ENCODE assay signal across 13 cellular contexts in genomic region chr1:32114420-32114819, GRCh38. TPM values are rescaled to one million over a fixed set of nuclear protein-coding genes. Genes with fewer than 3 reads are reported as not detected.
A peak's percentile ranks its signal among the peaks of the same experiment; 100 is the strongest.
DNase-seq lines count a peak whose midpoint lies in the region; ATAC-seq and TF ChIP-seq lines count a peak whose summit lies in the region.
"Had no signal": no experiment of that assay in that cellular context is flagged by ENCODE, and none has a peak within 500 bp of the region (broad histone marks: within the 10 kb centered on the region; RNA-seq: fewer than 3 reads in every experiment).

No MANE protein-coding gene starts in this region.

- no peaks in the 10 kb centered on the region; the same call in 1 of the 2 replicates for H4K20me1 ChIP-seq in HCT116 (ENCODE audit: insufficient read depth)

- H3K27me3 ChIP-seq in CD4-positive, alpha-beta T cell (ENCODE audit: control insufficient read depth, insufficient read depth, low read length), result no peaks in the 10 kb centered on the region
- H3K27me3 ChIP-seq in HCT116 (ENCODE audit: insufficient read depth, low read length), result no peaks in the 10 kb centered on the region
- H3K27me3 ChIP-seq: BLaER1 treated with 17β-estradiol and CSF1 and Interleukin-3, amounts not matched to agents 10 nM and 100 nM had no signal

- no peak overlapping the region for H3K9ac ChIP-seq in HCT116 (ENCODE audit: low read length)
- H3K9ac ChIP-seq: BLaER1 treated with 17β-estradiol and CSF1 and Interleukin-3, amounts not matched to agents 10 nM and 100 nM had no signal

- CTCF ChIA-PET in CD4-positive, alpha-beta T cell (lab: Charles Lee), result no interaction called here
- CTCF ChIA-PET in HCT116 (lab: Charles Lee), result no interaction called here

- H3K9me2 ChIP-seq in HCT116 (ENCODE audit: insufficient read depth), result no peaks in the 10 kb centered on the region

- POLR2A ChIA-PET in CD4-positive, alpha-beta T cell (lab: Charles Lee), result interaction anchor here (0.6 to 0.7 kb wide), 2 partner anchors 20 to 26 kb away, joined by 3 read pairs; no protein-coding TSS in a partner anchor
- POLR2A ChIA-PET in HCT116 (lab: Charles Lee), result no interaction called here
- POLR2A ChIA-PET in naive thymus-derived CD8-positive, alpha-beta T cell (lab: Charles Lee), result interaction anchor here (0.6 to 0.7 kb wide), 3 partner anchors 54 to 966 kb away, joined by 3 read pairs; no protein-coding TSS in a partner anchor

- no peak for DNase-seq in CD4-positive, alpha-beta T cell
- DNase-seq in HCT116 (ENCODE audit: low read depth, low spot score), result no peak
- no peak for DNase-seq in activated T-helper 2 cell treated with anti-CD3 and anti-CD28 coated beads, Interferon-gamma antibody, Interleukin-2, Interleukin-4, amounts not matched to agents 10 μg/mL and 5 μg/mL and 100 μg/mL, durations not matched to agents 14 hours and 24 hours and 36 hours (ENCODE audit: low spot score)
- DNase-seq in naive thymus-derived CD8-positive, alpha-beta T cell, result no peak
- no peak for DNase-seq in activated CD8-positive, alpha-beta memory T cell treated with anti-CD3 and anti-CD28 coated beads for 24 hours
- DNase-seq: DMS153, DMS79, GDM1, GOT3, H7 had no signal

- 0 out of 4 replicates have a peak, but pooled peaks cover 0 to 2% of the 10 kb centered on the region in 2 experiments for H3K36me3 ChIP-seq in HCT116 (ENCODE audit: control insufficient read depth in 1 of 2, insufficient read depth in 2 of 2, low read length in 2 of 2)

- H3K27ac Mint-ChIP-seq in CD4-positive, alpha-beta T cell, result no peak overlapping the region
- H3K27ac Mint-ChIP-seq in activated T-helper 2 cell treated with anti-CD3 and anti-CD28 coated beads, Interferon-gamma antibody, Interleukin-2, Interleukin-4, amounts not matched to agents 10 μg/mL and 5 μg/mL and 100 μg/mL, durations not matched to agents 14 hours and 24 hours and 36 hours, result peak overlapping the region; percentile 42
- H3K27ac Mint-ChIP-seq in naive thymus-derived CD8-positive, alpha-beta T cell, result peak overlapping the region in 8 of 10 donors; percentile 28 to 87 (median 48)

- no peak for ATAC-seq in CD4-positive, alpha-beta T cell (ENCODE audit: poor library complexity)
- no peak for ATAC-seq in HCT116
- no peak for ATAC-seq in naive thymus-derived CD8-positive, alpha-beta T cell
- ATAC-seq in HG02642 (IDR thresholded peaks at IDR 0.05; ENCODE audit: poor library complexity, unreplicated experiment), result no peak

- H3K4me1 Mint-ChIP-seq in CD4-positive, alpha-beta T cell (ENCODE audit: low read depth), result peaks cover 74% of the 10 kb centered on the region
- peaks cover 39% of the 10 kb centered on the region for H3K4me1 Mint-ChIP-seq in activated T-helper 2 cell treated with anti-CD3 and anti-CD28 coated beads, Interferon-gamma antibody, Interleukin-2, Interleukin-4, amounts not matched to agents 10 μg/mL and 5 μg/mL and 100 μg/mL, durations not matched to agents 14 hours and 24 hours and 36 hours (ENCODE audit: low read depth)
- H3K4me1 Mint-ChIP-seq in naive thymus-derived CD8-positive, alpha-beta T cell, result peaks cover 22 to 86% (median 77%) of the 10 kb centered on the region in 4 donors

- TF ChIP-seq CTCF in CD4-positive, alpha-beta T cell (IDR thresholded peaks at IDR 0.05), result no peak
- TF ChIP-seq CTCF in HCT116 (IDR thresholded peaks at IDR 0.05 in 2 of 3, conservative IDR thresholded peaks at IDR 0.05 in 1 of 3; ENCODE audit: borderline replicate concordance in 1 of 3, insufficient read depth in 1 of 3, low read depth in 2 of 3, low read length in 2 of 3), result no peak

- H3K36me3 Mint-ChIP-seq in CD4-positive, alpha-beta T cell (ENCODE audit: low read depth), result peaks cover 24% of the 10 kb centered on the region
- H3K36me3 Mint-ChIP-seq in activated T-helper 2 cell treated with anti-CD3 and anti-CD28 coated beads, Interferon-gamma antibody, Interleukin-2, Interleukin-4, amounts not matched to agents 10 μg/mL and 5 μg/mL and 100 μg/mL, durations not matched to agents 14 hours and 24 hours and 36 hours (ENCODE audit: low read depth), result peaks cover 31% of the 10 kb centered on the region
- H3K36me3 Mint-ChIP-seq in naive thymus-derived CD8-positive, alpha-beta T cell, result peaks cover 0 to 17% (median 2%) of the 10 kb centered on the region in 3 donors

- no TSS peak for BruUV-seq in HCT116 (replicated peaks; lab: Mats Ljungman, UMichigan)

- RAD21 ChIA-PET in HCT116 (lab: Charles Lee; ENCODE audit: low non-redundant PET in 1 of 2, low total read pairs in 2 of 2, uncharacterized antibody in 2 of 2, unreplicated experiment in 2 of 2), result no interaction called here

- TF ChIP-seq RAD21 in HCT116 (IDR thresholded peaks at IDR 0.05; ENCODE audit: low read depth), result no peak

- no peaks in the 10 kb centered on the region for H3K9me3 ChIP-seq in CD4-positive, alpha-beta T cell (ENCODE audit: control insufficient read depth, low read length)
- no peaks in the 10 kb centered on the region for H3K9me3 ChIP-seq in HCT116 (ENCODE audit: control insufficient read depth in 1 of 2, insufficient read depth in 1 of 2, low read depth in 1 of 2, low read length in 2 of 2)
- H3K9me3 ChIP-seq: BLaER1 treated with 17β-estradiol and CSF1 and Interleukin-3, amounts not matched to agents 10 nM and 100 nM had no signal

- intact Hi-C loops in CD4-positive, alpha-beta T cell (cut with DNase I, micrococcal nuclease), result no loop called here
- intact Hi-C loops in HCT116 (cut with micrococcal nuclease), result loop anchor here (5.0 kb wide), 1 partner anchor 63 kb away; the partner anchor contains the start of gene TXLNA
- intact Hi-C loops in activated T-helper 2 cell treated with anti-CD3 and anti-CD28 coated beads, Interferon-gamma antibody, Interleukin-2, Interleukin-4, amounts not matched to agents 10 μg/mL and 5 μg/mL and 100 μg/mL, durations not matched to agents 14 hours and 24 hours and 36 hours (cut with micrococcal nuclease), result no loop called here

- H3K4me2 ChIP-seq in HCT116 (ENCODE audit: low read length), result peak overlapping the region; percentile 65
- H3K4me2 ChIP-seq: BLaER1 treated with 17β-estradiol and CSF1 and Interleukin-3, amounts not matched to agents 10 nM and 100 nM had no signal

- no peak for TF ChIP-seq POLR2A in HCT116 (IDR thresholded peaks at IDR 0.05; ENCODE audit: borderline replicate concordance, extremely low read depth, insufficient read depth, insufficient read length)

- H3K27ac ChIP-seq in CD4-positive, alpha-beta T cell (ENCODE audit: low read depth, low read length), result no peak overlapping the region
- H3K27ac ChIP-seq in HCT116 (ENCODE audit: low read depth, low read length), result no peak overlapping the region
- H3K27ac ChIP-seq: BLaER1 treated with 17β-estradiol and CSF1 and Interleukin-3, amounts not matched to agents 10 nM and 100 nM had no signal

- no peaks in the 10 kb centered on the region for H3K27me3 Mint-ChIP-seq in CD4-positive, alpha-beta T cell
- no peaks in the 10 kb centered on the region for H3K27me3 Mint-ChIP-seq in activated T-helper 2 cell treated with anti-CD3 and anti-CD28 coated beads, Interferon-gamma antibody, Interleukin-2, Interleukin-4, amounts not matched to agents 10 μg/mL and 5 μg/mL and 100 μg/mL, durations not matched to agents 14 hours and 24 hours and 36 hours (ENCODE audit: low read depth)
- H3K27me3 Mint-ChIP-seq in naive thymus-derived CD8-positive, alpha-beta T cell, result no peaks in the 10 kb centered on the region
- H3K27me3 Mint-ChIP-seq: B cell had no signal

- no peak overlapping the region for H3K4me3 ChIP-seq in HCT116 (replicated peaks in 1 of 2; ENCODE audit: low read depth in 1 of 2, low read length in 2 of 2)
- H3K4me3 ChIP-seq: BLaER1 treated with 17β-estradiol and CSF1 and Interleukin-3, amounts not matched to agents 10 nM and 100 nM had no signal

- H3K4me3 Mint-ChIP-seq in CD4-positive, alpha-beta T cell, result peak overlapping the region; percentile 34
- no peak overlapping the region for H3K4me3 Mint-ChIP-seq in activated T-helper 2 cell treated with anti-CD3 and anti-CD28 coated beads, Interferon-gamma antibody, Interleukin-2, Interleukin-4, amounts not matched to agents 10 μg/mL and 5 μg/mL and 100 μg/mL, durations not matched to agents 14 hours and 24 hours and 36 hours (ENCODE audit: low read depth)
- H3K4me3 Mint-ChIP-seq in naive thymus-derived CD8-positive, alpha-beta T cell, result peak overlapping the region in 4 of 10 donors; percentile 1 to 55 (median 26)
- H3K4me3 Mint-ChIP-seq: B cell had no signal

- H2AFZ ChIP-seq in HCT116 (ENCODE audit: low read depth, low read length, poor library complexity, severe bottlenecking), result no peak overlapping the region

- H3K4me1 ChIP-seq in HCT116 (ENCODE audit: control insufficient read depth in 1 of 2, insufficient read depth in 2 of 2, low read length in 2 of 2), result peaks cover 28 to 52% of the 10 kb centered on the region in 2 experiments

- peaks cover 98% of the 10 kb centered on the region for H3K79me2 ChIP-seq in HCT116 (ENCODE audit: insufficient read depth, low read length)

- H3K9me3 Mint-ChIP-seq in CD4-positive, alpha-beta T cell, result no peaks in the 10 kb centered on the region
- H3K9me3 Mint-ChIP-seq in activated T-helper 2 cell treated with anti-CD3 and anti-CD28 coated beads, Interferon-gamma antibody, Interleukin-2, Interleukin-4, amounts not matched to agents 10 μg/mL and 5 μg/mL and 100 μg/mL, durations not matched to agents 14 hours and 24 hours and 36 hours, result no peaks in the 10 kb centered on the region
- H3K9me3 Mint-ChIP-seq in naive thymus-derived CD8-positive, alpha-beta T cell, result no peaks in the 10 kb centered on the region

TF ChIP-seq in HCT116, 20 proteins besides CTCF, POLR2A, EP300 and RAD21 (continues in another document):
- TF ChIP-seq, protein P1, sequence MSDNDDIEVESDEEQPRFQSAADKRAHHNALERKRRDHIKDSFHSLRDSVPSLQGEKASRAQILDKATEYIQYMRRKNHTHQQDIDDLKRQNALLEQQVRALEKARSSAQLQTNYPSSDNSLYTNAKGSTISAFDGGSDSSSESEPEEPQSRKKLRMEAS (IDR thresholded peaks at IDR 0.05), result no peak
- TF ChIP-seq TCF7L2 (IDR thresholded peaks at IDR 0.05; ENCODE audit: borderline replicate concordance, extremely low read depth, insufficient read depth, insufficient read length) (no peak), SIN3A (IDR thresholded peaks at IDR 0.05; ENCODE audit: low read depth) (no peak)

RNA-seq across cellular contexts. Expression of gene KPNA6, which starts 6.6 kb away (rescaled TPM):
- total RNA-seq in CD4-positive, alpha-beta T cell, result 10 to 100 TPM; 47.1 to 47.8 TPM
- total RNA-seq in HCT116 (2021; ENCODE audit: unreplicated experiment), result 79.9 TPM
- polyA plus RNA-seq in HCT116 (2012), result 18.1 and 20.4 TPM in 2 replicates
- total RNA-seq in activated T-helper 2 cell treated with anti-CD3 and anti-CD28 coated beads, Interferon-gamma antibody, Interleukin-2, Interleukin-4, amounts not matched to agents 10 μg/mL and 5 μg/mL and 100 μg/mL, durations not matched to agents 14 hours and 24 hours and 36 hours, result 81.2 and 84.0 TPM in 2 replicates
- 10 to 100 TPM; 59.5 to 66.4 TPM for total RNA-seq in naive thymus-derived CD8-positive, alpha-beta T cell
- polyA plus RNA-seq in naive thymus-derived CD8-positive, alpha-beta T cell, result 10 to 100 TPM; 26.5 to 31.9 (median 28.3) TPM

RNA-seq across cellular contexts. Expression of gene TMEM39B, which starts 41.7 kb away (rescaled TPM):
- 1 to 10 TPM; 7.2 to 7.9 TPM for total RNA-seq in CD4-positive, alpha-beta T cell
- 22.8 TPM for total RNA-seq in HCT116 (2021; ENCODE audit: unreplicated experiment)
- polyA plus RNA-seq in HCT116 (2012), result 28.0 and 29.2 TPM in 2 replicates
- total RNA-seq in activated T-helper 2 cell treated with anti-CD3 and anti-CD28 coated beads, Interferon-gamma antibody, Interleukin-2, Interleukin-4, amounts not matched to agents 10 μg/mL and 5 μg/mL and 100 μg/mL, durations not matched to agents 14 hours and 24 hours and 36 hours, result 32.5 and 34.5 TPM in 2 replicates
- 10 to 100 TPM; 25.1 to 26.1 TPM for total RNA-seq in naive thymus-derived CD8-positive, alpha-beta T cell
- polyA plus RNA-seq in naive thymus-derived CD8-positive, alpha-beta T cell, result 1 to 10 TPM; 2.4 to 4.8 (median 4.5) TPM
